21 cellular contexts compared by ENCODE assay signal in the genomic region with DNA sequence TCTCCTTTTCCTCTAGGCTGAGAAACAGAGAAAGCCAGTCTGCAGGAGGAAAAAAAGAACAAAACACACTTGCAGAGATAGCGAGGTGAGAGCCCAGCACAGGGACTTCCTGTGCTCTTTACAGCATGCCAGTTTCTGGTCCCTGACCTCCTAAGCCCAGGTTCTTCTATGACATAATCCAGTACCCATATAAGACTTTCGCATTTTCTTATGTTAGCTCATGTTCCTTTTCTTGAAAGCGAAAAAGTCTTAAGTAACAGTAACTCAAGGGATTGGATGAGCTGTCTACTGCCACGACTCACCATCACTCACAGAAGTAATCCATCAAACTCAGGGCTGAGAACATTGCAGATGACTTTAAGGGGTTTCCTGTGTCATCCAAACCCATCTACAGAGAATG. TPM values are rescaled to one million over a fixed set of nuclear protein-coding genes. Genes with fewer than 3 reads are reported as not detected.
DNase-seq lines count a peak whose midpoint lies in the region; ATAC-seq and TF ChIP-seq lines count a peak whose summit lies in the region.
"Had no signal": no experiment of that assay in that cellular context is flagged by ENCODE, and none has a peak within 500 bp of the region (broad histone marks: within the 10 kb centered on the region; RNA-seq: fewer than 3 reads in every experiment).

No MANE protein-coding gene starts in this region.

- WGBS in body of pancreas, 2 donors = 88 to 89% methylated on average over 4 of the region's 4 CpGs
- 83 to 84% methylated on average over 4 of the region's 4 CpGs for WGBS in testis, 2 donors

- TF ChIP-seq POLR2A in body of pancreas (IDR thresholded peaks at IDR 0.05) = no peak
- TF ChIP-seq POLR2A in testis (IDR thresholded peaks at IDR 0.05) = no peak
- no peak for TF ChIP-seq POLR2A in Peyer's patch (IDR thresholded peaks at IDR 0.05)

- peaks cover 7% of the 10 kb centered on the region for H3K9me3 Mint-ChIP-seq in activated naive CD8-positive, alpha-beta T cell treated with anti-CD3 and anti-CD28 coated beads, Interleukin-2, amount 50 U/mL, for 24 hours
- H3K9me3 Mint-ChIP-seq in activated naive CD8-positive, alpha-beta T cell treated with anti-CD3 and anti-CD28 coated beads for 36 hours = peaks cover 7% of the 10 kb centered on the region
- H3K9me3 Mint-ChIP-seq in activated CD8-positive, alpha-beta T cell treated with anti-CD3 and anti-CD28 coated beads for 36 hours = peaks cover 7% of the 10 kb centered on the region
- H3K9me3 Mint-ChIP-seq in memory B cell = peaks cover 10% of the 10 kb centered on the region

- no peak for TF ChIP-seq CTCF in activated CD8-positive, alpha-beta T cell treated with anti-CD3 and anti-CD28 coated beads for 36 hours (IDR thresholded peaks at IDR 0.05)
- TF ChIP-seq CTCF in body of pancreas (IDR thresholded peaks at IDR 0.05) (no peak), testis (IDR thresholded peaks at IDR 0.05) (no peak), Peyer's patch (IDR thresholded peaks at IDR 0.05) (no peak)

- POLR2A ChIA-PET in activated CD8-positive, alpha-beta T cell treated with anti-CD3 and anti-CD28 coated beads for 36 hours (lab: Charles Lee) = no interaction called here

- H3K4me3 Mint-ChIP-seq in activated naive CD8-positive, alpha-beta T cell treated with anti-CD3 and anti-CD28 coated beads, Interleukin-2, amount 50 U/mL, for 24 hours = no peak overlapping the region
- no peak overlapping the region for H3K4me3 Mint-ChIP-seq in activated naive CD8-positive, alpha-beta T cell treated with anti-CD3 and anti-CD28 coated beads for 36 hours
- no peak overlapping the region for H3K4me3 Mint-ChIP-seq in activated CD8-positive, alpha-beta T cell treated with anti-CD3 and anti-CD28 coated beads for 36 hours
- H3K4me3 Mint-ChIP-seq in memory B cell = no peak overlapping the region

- no peak for DNase-seq in activated naive CD8-positive, alpha-beta T cell treated with anti-CD3 and anti-CD28 coated beads, Interleukin-2, amount 50 U/mL, for 24 hours
- no peak for DNase-seq in activated naive CD8-positive, alpha-beta T cell treated with anti-CD3 and anti-CD28 coated beads for 36 hours
- no peak for DNase-seq in activated CD8-positive, alpha-beta T cell treated with anti-CD3 and anti-CD28 coated beads for 36 hours
- DNase-seq in memory B cell (ENCODE audit: low spot score in 2 of 2) (no peak), body of pancreas (no peak), testis (no peak), Peyer's patch (no peak)
- DNase-seq: Caco-2, DMS53, KG1, MG63, NCI-H1417, NCI-H1930, NCI-H2171, NCI-H446 treated with DMSO at 0.1 percent for 48 hours, NCI-H774, SHP77 had no signal

- H3K4me1 ChIP-seq in body of pancreas = no peaks in the 10 kb centered on the region
- no peaks in the 10 kb centered on the region for H3K4me1 ChIP-seq in testis
- no peaks in the 10 kb centered on the region for H3K4me1 ChIP-seq in Peyer's patch
- H3K4me1 ChIP-seq: Caco-2 had no signal

- H3K36me3 ChIP-seq in body of pancreas (replicated peaks in 1 of 2; ENCODE audit: insufficient read depth in 1 of 2, low read depth in 2 of 2) (no peaks in the 10 kb centered on the region), testis (ENCODE audit: low read depth, missing control alignments) (no peaks in the 10 kb centered on the region), Peyer's patch (no peaks in the 10 kb centered on the region)
- H3K36me3 ChIP-seq: MG63 had no signal

- H3K9me3 ChIP-seq in body of pancreas (no peaks in the 10 kb centered on the region), testis (no peaks in the 10 kb centered on the region), Peyer's patch (peaks cover 0 to 9% (median 0%) of the 10 kb centered on the region in 4 donors)
- H3K9me3 ChIP-seq: MG63 had no signal

- H3K4me1 Mint-ChIP-seq in activated naive CD8-positive, alpha-beta T cell treated with anti-CD3 and anti-CD28 coated beads, Interleukin-2, amount 50 U/mL, for 24 hours = peaks cover 2% of the 10 kb centered on the region
- H3K4me1 Mint-ChIP-seq in activated naive CD8-positive, alpha-beta T cell treated with anti-CD3 and anti-CD28 coated beads for 36 hours = peaks cover 6% of the 10 kb centered on the region
- no peaks in the 10 kb centered on the region for H3K4me1 Mint-ChIP-seq in activated CD8-positive, alpha-beta T cell treated with anti-CD3 and anti-CD28 coated beads for 36 hours (ENCODE audit: low read depth)
- no peaks in the 10 kb centered on the region for H3K4me1 Mint-ChIP-seq in memory B cell

- ATAC-seq in activated naive CD8-positive, alpha-beta T cell treated with anti-CD3 and anti-CD28 coated beads, Interleukin-2, amount 50 U/mL, for 24 hours = peak; percentile 40
- ATAC-seq in activated CD8-positive, alpha-beta T cell treated with anti-CD3 and anti-CD28 coated beads for 36 hours = peak; percentile 53
- ATAC-seq in memory B cell (ENCODE audit: low read depth) (no peak), GM21515 (IDR thresholded peaks at IDR 0.05; ENCODE audit: unreplicated experiment) (no peak), body of pancreas (no peak)

- no peak overlapping the region for H3K27ac Mint-ChIP-seq in activated naive CD8-positive, alpha-beta T cell treated with anti-CD3 and anti-CD28 coated beads, Interleukin-2, amount 50 U/mL, for 24 hours
- no peak overlapping the region for H3K27ac Mint-ChIP-seq in activated naive CD8-positive, alpha-beta T cell treated with anti-CD3 and anti-CD28 coated beads for 36 hours
- H3K27ac Mint-ChIP-seq in activated CD8-positive, alpha-beta T cell treated with anti-CD3 and anti-CD28 coated beads for 36 hours = no peak overlapping the region
- H3K27ac Mint-ChIP-seq in memory B cell = peak overlapping the region; percentile 40

- H3K4me3 ChIP-seq in body of pancreas (no peak overlapping the region), testis (no peak overlapping the region), Peyer's patch (no peak overlapping the region)
- H3K4me3 ChIP-seq: MG63 had no signal

- peaks cover 5% of the 10 kb centered on the region for H3K27me3 Mint-ChIP-seq in activated naive CD8-positive, alpha-beta T cell treated with anti-CD3 and anti-CD28 coated beads, Interleukin-2, amount 50 U/mL, for 24 hours
- H3K27me3 Mint-ChIP-seq in activated naive CD8-positive, alpha-beta T cell treated with anti-CD3 and anti-CD28 coated beads for 36 hours = peaks cover 5% of the 10 kb centered on the region
- no peaks in the 10 kb centered on the region for H3K27me3 Mint-ChIP-seq in activated CD8-positive, alpha-beta T cell treated with anti-CD3 and anti-CD28 coated beads for 36 hours
- H3K27me3 Mint-ChIP-seq in memory B cell = no peaks in the 10 kb centered on the region

- no peaks in the 10 kb centered on the region for H3K36me3 Mint-ChIP-seq in activated naive CD8-positive, alpha-beta T cell treated with anti-CD3 and anti-CD28 coated beads, Interleukin-2, amount 50 U/mL, for 24 hours (ENCODE audit: low read depth)
- H3K36me3 Mint-ChIP-seq in activated naive CD8-positive, alpha-beta T cell treated with anti-CD3 and anti-CD28 coated beads for 36 hours = no peaks in the 10 kb centered on the region
- no peaks in the 10 kb centered on the region for H3K36me3 Mint-ChIP-seq in activated CD8-positive, alpha-beta T cell treated with anti-CD3 and anti-CD28 coated beads for 36 hours (ENCODE audit: low read depth)
- peaks cover 3% of the 10 kb centered on the region for H3K36me3 Mint-ChIP-seq in memory B cell

- CTCF ChIA-PET in activated CD8-positive, alpha-beta T cell treated with anti-CD3 and anti-CD28 coated beads for 36 hours (lab: Charles Lee) = no interaction called here

- H3K27me3 ChIP-seq in body of pancreas (no peaks in the 10 kb centered on the region), testis (no peaks in the 10 kb centered on the region), Peyer's patch (no peaks in the 10 kb centered on the region)
- H3K27me3 ChIP-seq: MG63 had no signal

- no peak overlapping the region for H3K27ac ChIP-seq in body of pancreas
- no peak overlapping the region for H3K27ac ChIP-seq in testis
- H3K27ac ChIP-seq in Peyer's patch = no peak overlapping the region
- H3K27ac ChIP-seq: C4-2B had no signal

- intact Hi-C loops in activated CD8-positive, alpha-beta T cell treated with anti-CD3 and anti-CD28 coated beads for 36 hours (cut with micrococcal nuclease) = no loop called here
- intact Hi-C loops in body of pancreas (cut with DNase I) (no loop called here), testis (cut with DNase I; ENCODE audit: low total_unique reads) (no loop called here)

RNA-seq across cellular contexts. Expression of a gene that starts 17.4 kb away (rescaled TPM):
- total RNA-seq in activated naive CD8-positive, alpha-beta T cell treated with anti-CD3 and anti-CD28 coated beads for 36 hours = under 1 TPM; 0.19 to 0.56 TPM
- total RNA-seq in activated CD8-positive, alpha-beta T cell treated with anti-CD3 and anti-CD28 coated beads for 36 hours = under 1 TPM; 0.45 to 0.72 TPM
- not detected for total RNA-seq in body of pancreas
- 10 to 100 TPM; 35.7 to 82.2 TPM for total RNA-seq in testis
- polyA plus RNA-seq in testis (ENCODE audit: insufficient read depth, low read depth, low replicate concordance) = 175 TPM
- not detected for total RNA-seq in Peyer's patch
- total RNA-seq: Caco-2, G401, H4 had no signal

RNA-seq across cellular contexts. Expression of a gene that starts 34.2 kb away (rescaled TPM):
- 1 to 10 TPM; 1.5 to 1.6 TPM for total RNA-seq in activated naive CD8-positive, alpha-beta T cell treated with anti-CD3 and anti-CD28 coated beads for 36 hours
- total RNA-seq in activated CD8-positive, alpha-beta T cell treated with anti-CD3 and anti-CD28 coated beads for 36 hours = under 1 TPM; 0.18 to 0.32 TPM
- total RNA-seq in body of pancreas (not detected), testis (1 to 10 TPM; 1.7 to 1.9 TPM), Peyer's patch (under 1 TPM in 2 of 4 donors, not detected in 2; 0.40 to 0.57 TPM)
- 0.50 TPM for polyA plus RNA-seq in testis (ENCODE audit: insufficient read depth, low read depth, low replicate concordance)
- total RNA-seq: H4 had no signal

Comparison
In these comparisons a context has a peak if more than half of its experiments do, and no peak if none do; other contexts are left out.
1. ATAC-seq: peak in activated naive CD8-positive, alpha-beta T cell treated with anti-CD3 and anti-CD28 coated beads, Interleukin-2, amount 50 U/mL, for 24 hours (single experiment) and activated CD8-positive, alpha-beta T cell treated with anti-CD3 and anti-CD28 coated beads for 36 hours (single experiment); none in memory B cell (single experiment), GM21515 (single experiment) and body of pancreas (single experiment).
2. RNA of a gene that starts 17.4 kb away (total RNA-seq): 35.7 to 82.2 TPM in testis; 0.45 to 0.72 TPM in activated CD8-positive, alpha-beta T cell treated with anti-CD3 and anti-CD28 coated beads for 36 hours, 0.19 to 0.56 TPM in activated naive CD8-positive, alpha-beta T cell treated with anti-CD3 and anti-CD28 coated beads for 36 hours, not detected in body of pancreas and not detected in Peyer's patch; every median in the first group is over 10 times any median in the second.